ENCODE assay signal across 8 cellular contexts in the genomic region with DNA sequence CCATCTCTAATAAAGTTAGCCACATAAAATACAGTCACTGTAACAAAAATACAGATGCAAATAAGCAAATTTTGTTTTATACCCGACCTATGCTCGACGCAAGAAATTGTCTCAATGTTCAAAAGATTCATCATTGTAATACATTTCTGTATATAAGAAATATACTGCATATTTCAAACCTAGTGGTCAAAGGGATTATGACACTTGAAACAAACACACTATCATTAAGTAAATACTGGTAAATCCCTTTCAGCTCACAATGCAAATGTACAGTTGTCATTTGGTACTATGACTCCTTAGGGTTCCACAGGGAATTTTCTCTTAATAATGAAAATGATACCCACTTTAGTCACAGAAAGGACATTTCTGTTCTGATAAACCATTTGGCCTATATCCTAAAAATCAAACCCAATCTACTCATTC. TPM values are rescaled to one million over a fixed set of nuclear protein-coding genes. Genes with fewer than 3 reads are reported as not detected.
DNase-seq lines count a peak whose midpoint lies in the region; ATAC-seq, FAIRE-seq and TF ChIP-seq lines count a peak whose summit lies in the region.

No MANE protein-coding gene starts in this region.

- no peak for ATAC-seq in SK-N-SH treated with all-trans-retinoic acid at 6 μM for 48 hours
- no peak for ATAC-seq in K562
- no peak for ATAC-seq in mucosa of descending colon
- no peak for ATAC-seq in HG03159 (IDR thresholded peaks at IDR 0.05; ENCODE audit: unreplicated experiment)

- POLR2A ChIA-PET in SK-N-SH (lab: Yijun Ruan, JAX) (no interaction called here), K562 (lab: Yijun Ruan, JAX) (no interaction called here)

- intact Hi-C loops in K562 (cut with micrococcal nuclease) (loop anchor here (5.0 to 10.0 kb wide), 2 partner anchors 119 to 222 kb away; partner anchors contain the start of gene AIG1), mucosa of descending colon (cut with DNase I, micrococcal nuclease) (no loop called here)

- H3K4me1 ChIP-seq in SK-N-SH (ENCODE audit: control insufficient read depth in 1 of 2, insufficient read depth in 2 of 2, low read depth in 1 of 2, low read length in 1 of 2) (peaks cover 9 to 21% of the 10 kb centered on the region in 2 experiments; a peak in 3 of 4 replicates), K562 (replicated peaks in 1 of 2; ENCODE audit: control insufficient read depth in 2 of 2, insufficient read depth in 2 of 2, low read length in 2 of 2) (peaks cover 7 to 36% of the 10 kb centered on the region in 2 experiments; a peak in 3 of 5 replicates), mucosa of descending colon (ENCODE audit: low read depth) (peaks cover 6% of the 10 kb centered on the region)

- H3K9me3 ChIP-seq in SK-N-SH (no peaks in the 10 kb centered on the region), K562 (replicated peaks; ENCODE audit: control insufficient read depth, insufficient read depth, low read depth, low read length) (no peaks in the 10 kb centered on the region), mucosa of descending colon (no peaks in the 10 kb centered on the region)

- H3K27ac ChIP-seq in SK-N-SH (ENCODE audit: low read depth in 2 of 2, low read length in 1 of 2) (peak overlapping the region; percentile 43 to 92), K562 (ENCODE audit: extremely low read depth, low read depth, low read length) (no peak overlapping the region)

- TF ChIP-seq RAD21 in SK-N-SH (IDR thresholded peaks at IDR 0.05; ENCODE audit: low read length) (peak; percentile 21; the same call in 1 of the 2 replicates), K562 (CRISPR knock-in tag; conservative IDR thresholded peaks at IDR 0.05 in 1 of 2, IDR thresholded peaks at IDR 0.05 in 1 of 2) (no peak)

- H3K36me3 ChIP-seq in SK-N-SH (replicated peaks in 1 of 2; ENCODE audit: control insufficient read depth in 1 of 2, insufficient read depth in 2 of 2, low read length in 1 of 2) (no peaks in the 10 kb centered on the region), K562 (ENCODE audit: control insufficient read depth, insufficient read depth, low read length) (no peaks in the 10 kb centered on the region), mucosa of descending colon (ENCODE audit: low read depth) (no peaks in the 10 kb centered on the region)

- H3K27me3 ChIP-seq in SK-N-SH (ENCODE audit: insufficient read depth) (no peaks in the 10 kb centered on the region), K562 (ENCODE audit: control insufficient read depth in 2 of 2, insufficient read depth in 2 of 2, low read length in 2 of 2) (peaks cover 17 to 36% of the 10 kb centered on the region in 2 experiments; a peak in 4 of 5 replicates)

- H3K9me1 ChIP-seq in K562 (ENCODE audit: control insufficient read depth, insufficient read depth, low read length): no peaks in the 10 kb centered on the region

- BruUV-seq in K562 (replicated peaks; lab: Mats Ljungman, UMichigan): no TSS peak

- TF ChIP-seq CTCF in SK-N-SH (IDR thresholded peaks at IDR 0.05): peak; percentile 62
- peak in 1 of 3 experiments; percentile 40; a peak in 3 of 6 replicates for TF ChIP-seq CTCF in K562 (IDR thresholded peaks at IDR 0.05 in 2 of 3, conservative IDR thresholded peaks at IDR 0.05 in 1 of 3; ENCODE audit: insufficient read depth in 2 of 3, low read depth in 1 of 3, low read length in 3 of 3)
- peak; percentile 41 for TF ChIP-seq CTCF in mucosa of descending colon (IDR thresholded peaks at IDR 0.05)

- TF ChIP-seq EP300 in SK-N-SH (IDR thresholded peaks at IDR 0.05; ENCODE audit: borderline replicate concordance in 1 of 2, low read depth in 1 of 2, low read length in 1 of 2): no peak
- no peak for TF ChIP-seq EP300 in K562 (IDR thresholded peaks at IDR 0.05; ENCODE audit: low read length)

- no peak overlapping the region for H2AFZ ChIP-seq in SK-N-SH (ENCODE audit: low read depth)
- H2AFZ ChIP-seq in K562 (ENCODE audit: low read depth, low read length): no peak overlapping the region

- H3K4me2 ChIP-seq in SK-N-SH (peak overlapping the region; percentile 87), K562 (ENCODE audit: insufficient read depth, low read length) (no peak overlapping the region)

- no peaks in the 10 kb centered on the region for H4K20me1 ChIP-seq in SK-N-SH (ENCODE audit: insufficient read depth)
- no peaks in the 10 kb centered on the region for H4K20me1 ChIP-seq in K562 (replicated peaks; ENCODE audit: control insufficient read depth, insufficient read depth, low read length)

- no peaks in the 10 kb centered on the region for H3K9me2 ChIP-seq in SK-N-SH

- H3F3A ChIP-seq in SK-N-SH (replicated peaks; ENCODE audit: insufficient read depth): peaks cover 11% of the 10 kb centered on the region

- H3K4me3 ChIP-seq in SK-N-SH (ENCODE audit: low read depth in 2 of 2, low read length in 1 of 2) (0 out of 4 replicates have a peak overlapping the region, but pooled peaks of 1 of the 2 experiments have one; percentile 17), K562 (no peak overlapping the region), mucosa of descending colon (no peak overlapping the region)

- no peak for FAIRE-seq in K562 (lab: Jason Lieb, UNC)
- FAIRE-seq in HTR-8/SVneo (lab: Jason Lieb, UNC): no peak

- DNase-seq in SK-N-SH (peak; percentile 36), MV-4-11 (lab: John Stamatoyannopoulos, UW) (peak; percentile 10), K562 (ENCODE audit: extremely low read depth in 1 of 4, low spot score in 3 of 4) (peak; percentile 20 to 36 (median 30)), mucosa of descending colon (no peak), HTR-8/SVneo (ENCODE audit: insufficient read length, low spot score) (no peak)
- no peak for DNase-seq in stimulated activated CD4-positive, alpha-beta T cell treated with anti-CD3 and anti-CD28 coated beads, Interleukin-2, amount 100 ng/mL, for 24 hours

- no peak overlapping the region; the same call in 1 of the 2 replicates for H3K9ac ChIP-seq in SK-N-SH
- no peak overlapping the region for H3K9ac ChIP-seq in K562 (ENCODE audit: insufficient read depth in 1 of 2, low read depth in 2 of 2, low read length in 2 of 2)

- in situ Hi-C loops in K562 (cut with MboI): no loop called here

- H3K79me2 ChIP-seq in SK-N-SH (ENCODE audit: insufficient read depth) (peaks cover 74% of the 10 kb centered on the region), K562 (ENCODE audit: control insufficient read depth, insufficient read depth, low read length) (no peaks in the 10 kb centered on the region)

- no peak for TF ChIP-seq POLR2A in K562 (conservative IDR thresholded peaks at IDR 0.05)

- 51% methylated on average over 3 of the region's 3 CpGs for WGBS in SK-N-SH (ENCODE audit: low lambda C conversion rate)
- 2% methylated on average over 3 of the region's 3 CpGs for WGBS in K562 (ENCODE audit: insufficient coverage, low coverage, missing lambda C conversion rate)

- CTCF ChIA-PET in SK-N-SH (lab: Yijun Ruan, JAX) (interaction anchor here (0.6 to 2.2 kb wide), 18 partner anchors 9 to 485 kb away, joined by 3 to 7 read pairs (median 3); no protein-coding TSS in a partner anchor), K562 (lab: Yijun Ruan, JAX; ENCODE audit: low intra/inter-chr PET ratio) (interaction anchor here (0.6 kb wide), 1 partner anchor 84 kb away, joined by 3 read pairs; no protein-coding TSS in a partner anchor)

TF ChIP-seq in SK-N-SH, 30 proteins besides CTCF, POLR2A, EP300 and RAD21 (continues in another document):
- TF ChIP-seq NFIC (IDR thresholded peaks at IDR 0.05; ENCODE audit: borderline replicate concordance) (no peak), RFX5 (IDR thresholded peaks at IDR 0.05; ENCODE audit: low read length) (no peak)

TF ChIP-seq in SK-N-SH treated with all-trans-retinoic acid at 6 μM for 48 hours, 23 proteins besides CTCF, POLR2A, EP300 and RAD21 (continues in another document):
- TF ChIP-seq ZNF565 (CRISPR knock-in tag; conservative IDR thresholded peaks at IDR 0.05; ENCODE audit: low read depth) (no peak), OSR1 (CRISPR knock-in tag; IDR thresholded peaks at IDR 0.05) (no peak), CSDC2 (CRISPR knock-in tag; IDR thresholded peaks at IDR 0.05) (no peak), ZFP3 (CRISPR knock-in tag; IDR thresholded peaks at IDR 0.05) (no peak), ZC3H10 (CRISPR knock-in tag; IDR thresholded peaks at IDR 0.05) (no peak), GLIS3 (CRISPR knock-in tag; IDR thresholded peaks at IDR 0.05) (no peak), RARB (CRISPR knock-in tag; IDR thresholded peaks at IDR 0.05) (no peak)

TF ChIP-seq in K562, 482 proteins besides CTCF, POLR2A, EP300 and RAD21 (continues in another document):
- peak; percentile 59 to 62; a peak in 3 of 4 replicates for TF ChIP-seq FOXA3 (CRISPR knock-in tag; conservative IDR thresholded peaks at IDR 0.05 in 1 of 2, IDR thresholded peaks at IDR 0.05 in 1 of 2)
- no peak for TF ChIP-seq MAFK (IDR thresholded peaks at IDR 0.05; ENCODE audit: low read length)
- TF ChIP-seq ZNF57 (CRISPR knock-in tag; IDR thresholded peaks at IDR 0.05): no peak

RNA-seq across cellular contexts. Expression of gene HIVEP2, which starts 2.2 kb away (rescaled TPM):
- polyA plus RNA-seq in SK-N-SH (2012; rRNA removed): 2.5 and 2.8 TPM in 2 replicates
- polyA plus RNA-seq in SK-N-SH (2012; cell fraction: cytosol; rRNA removed): 2.9 TPM in 2 replicates
- 5.1 and 6.3 TPM in 2 replicates for polyA plus RNA-seq in SK-N-SH (2012; cell fraction: nucleus; rRNA removed)
- total RNA-seq in K562 (2011; cell fraction: chromatin; rRNA removed; ENCODE audit: low replicate concordance): 0.97 and 1.3 TPM in 2 replicates
- total RNA-seq in K562 (2011; cell fraction: nucleolus; rRNA removed): 0.26 and 0.33 TPM in 2 replicates
- total RNA-seq in K562 (2011; cell fraction: nucleoplasm; rRNA removed): 0.44 and 0.69 TPM in 2 replicates
- total RNA-seq in K562 (2014; rRNA removed): 0.18 and 0.29 TPM in 2 replicates
- 0.40 and 0.48 TPM in 2 replicates for total RNA-seq in K562 (2014; rRNA removed; fragmentation: Illumina TruSeq; extraction: Trizol)
- total RNA-seq in K562 (2015; rRNA removed; fragmentation: Illumina TruSeq; extraction: Trizol): 0.45 and 0.47 TPM in 2 replicates
- 0.42 and 0.69 TPM in 2 replicates for total RNA-seq in K562 (2021)
- 1.2 and 1.4 TPM in 2 replicates for polyA plus RNA-seq in K562 (2011; rRNA removed)
- polyA plus RNA-seq in K562 (2011; cell fraction: cytosol; rRNA removed): 0.50 and 0.52 TPM in 2 replicates
- 1.5 and 1.9 TPM in 2 replicates for polyA plus RNA-seq in K562 (2011; cell fraction: nucleus; rRNA removed)
- polyA plus RNA-seq in K562 (2012): 0.36 and 0.40 TPM in 2 replicates
- 0.28 and 0.31 TPM in 2 replicates for polyA plus RNA-seq in K562 (2014; fragmentation: Illumina TruSeq; extraction: Trizol)
- polyA plus RNA-seq in K562 (2014; fragmentation: Nextera tagmentation; extraction: Ambion mirVana): under 1 TPM; under 0.01 to 0.04 TPM
- 0.15 and 0.43 TPM in 2 replicates for polyA plus RNA-seq in K562 (2014; rRNA removed)
- 2.5 and 2.8 TPM in 2 replicates for polyA minus RNA-seq in K562 (2011; rRNA and poly(A)+ RNA removed)
- 1.2 and 1.3 TPM in 2 replicates for polyA minus RNA-seq in K562 (2011; cell fraction: cytosol; rRNA and poly(A)+ RNA removed)
- polyA minus RNA-seq in K562 (2011; cell fraction: nucleus; rRNA and poly(A)+ RNA removed): 1.6 and 2.3 TPM in 2 replicates
- total RNA-seq in mucosa of descending colon: 10 to 100 TPM in 2 of 3 donors, 1 to 10 TPM in 1; 7.8 to 17.7 (median 11.3) TPM

Comparison
In these comparisons a context has a peak if more than half of its experiments do, and no peak if none do; other contexts are left out.
1. DNase-seq: peak in SK-N-SH (single experiment), MV-4-11 (single experiment) and K562 (4 of 4); none in mucosa of descending colon (0 of 3), stimulated activated CD4-positive, alpha-beta T cell treated with anti-CD3 and anti-CD28 coated beads, Interleukin-2, amount 100 ng/mL, for 24 hours (0 of 2) and HTR-8/SVneo (single experiment).
2. Of the 27 proteins assayed by ChIP-seq in both K562 and SK-N-SH: peak only in K562: none; only in SK-N-SH: RAD21; in both: none; in neither: 25; mixed calls (peak in some experiments, not most) for 1.